Comparison of ENCODE assay signal across 27 cellular contexts in genomic region chr12:55651314-55651703, GRCh38. TPM values are rescaled to one million over a fixed set of nuclear protein-coding genes. Genes with fewer than 3 reads are reported as not detected.
"Had no signal": no experiment of that assay in that cellular context is flagged by ENCODE, and none has a peak within 500 bp of the region (broad histone marks: within the 10 kb centered on the region; RNA-seq: fewer than 3 reads in every experiment).

No MANE protein-coding gene starts in this region.

- H3K27ac ChIP-seq: ascending aorta, brain microvascular endothelial cell, esophagus squamous epithelium, gastrocnemius medialis, pancreas, testis, uterus, VCaP had no signal

- H3K4me3 ChIP-seq: adrenal gland, ascending aorta, esophagus squamous epithelium, gastrocnemius medialis, pancreas, testis, uterus had no signal

- H3K9me3 ChIP-seq: adrenal gland, ascending aorta, esophagus squamous epithelium, gastrocnemius medialis, pancreas, testis, uterus had no signal

- ATAC-seq: activated CD4-positive, CD25-positive, alpha-beta regulatory T cell treated with anti-CD3 and anti-CD28 coated beads, Interleukin-2, amount 50 U/mL, for 24 hours; activated T-cell treated with anti-CD3 and anti-CD28 coated beads, Interleukin-2, amount 50 U/mL, for 72 hours; gastrocnemius medialis; left ventricle myocardium superior; natural killer cell treated with Interleukin-12 subunit alpha and Interleukin-12 subunit beta and Interleukin-15 and Interleukin-18, amount 100 ng/mL, for 72 hours; pancreas; right cardiac atrium had no signal

- H3K27me3 ChIP-seq: adrenal gland, ascending aorta, brain microvascular endothelial cell, esophagus squamous epithelium, gastrocnemius medialis, pancreas, testis, uterus had no signal

- H3K4me1 ChIP-seq: pancreas, uterus had no signal

- DNase-seq: activated CD4-positive, alpha-beta memory T cell treated with anti-CD3 and anti-CD28 coated beads, Interleukin-2, amount 10 ng/mL, durations not matched to agents 7 days and 5 days; activated CD4-positive, alpha-beta T cell treated with anti-CD3 and anti-CD28 coated beads, Interleukin-2, amount 10 ng/mL, durations not matched to agents 24 days and 14 days; activated effector memory CD4-positive, alpha-beta T cell treated with anti-CD3 and anti-CD28 coated beads, Interleukin-2, amount 50 U/mL, for 16 hours; activated naive CD4-positive, alpha-beta T cell treated with anti-CD3 and anti-CD28 coated beads, Interleukin-2, amount 50 U/mL, for 16 hours; activated T-cell treated with anti-CD3 and anti-CD28 coated beads, Interleukin-2, amount 50 U/mL, for 72 hours; adrenal gland; brain microvascular endothelial cell; esophagus squamous epithelium; gastrocnemius medialis; hypothalamus; left ventricle myocardium superior; mammary epithelial cell; pancreas; right cardiac atrium; stimulated activated CD4-positive, alpha-beta T cell treated with anti-CD3 and anti-CD28 coated beads, Interleukin-2, amount 100 ng/mL, for 24 hours; stimulated activated naive CD4-positive, alpha-beta T cell; testis; trophoblast cell; uterus had no signal

- H3K36me3 ChIP-seq: adrenal gland, ascending aorta, brain microvascular endothelial cell, esophagus squamous epithelium, gastrocnemius medialis, pancreas, uterus had no signal

- FAIRE-seq: colon, islet of Langerhans, pancreas had no signal

RNA-seq across cellular contexts. Expression of gene OR10P1, which starts 14.6 kb away (rescaled TPM):
- total RNA-seq: activated CD4-positive, alpha-beta memory T cell treated with anti-CD3 and anti-CD28 coated beads, Interleukin-2, amount 10 ng/mL, durations not matched to agents 7 days and 5 days; activated CD4-positive, alpha-beta T cell treated with anti-CD3 and anti-CD28 coated beads, Interleukin-2, amount 10 ng/mL, durations not matched to agents 24 days and 14 days; activated T-cell treated with anti-CD3 and anti-CD28 coated beads, Interleukin-2, amount 50 U/mL, for 72 hours; adrenal gland; ascending aorta; esophagus squamous epithelium; gastrocnemius medialis; left ventricle myocardium superior; mammary epithelial cell; natural killer cell treated with Interleukin-12 subunit alpha and Interleukin-12 subunit beta and Interleukin-15 and Interleukin-18, amount 100 ng/mL, for 72 hours; pancreas; pulmonary artery endothelial cell; T-helper 2 cell treated with Interferon-gamma antibody and Interleukin-4, amounts not matched to agents 100 ng/mL and 5 ng/mL, for 36 hours; testis; uterus had no signal
- polyA plus RNA-seq: adrenal gland, mammary epithelial cell, pancreas had no signal
